In genomic region chr4:176970853-176971252, GRCh38 we compare ENCODE assay signal across 25 cellular contexts.
"Had no signal": no experiment of that assay in that cellular context is flagged by ENCODE, and none has a peak within 500 bp of the region (broad histone marks: within the 10 kb centered on the region; RNA-seq: fewer than 3 reads in every experiment).

No MANE protein-coding gene starts in this region.

- ATAC-seq: esophagus mucosa; naive thymus-derived CD8-positive, alpha-beta T cell; pancreas; stimulated activated effector memory CD8-positive, alpha-beta T cell treated with anti-CD3 and anti-CD28 coated beads, Interleukin-12 subunit alpha, Interleukin-12 subunit beta, amount 100 ng/mL, for 72 hours had no signal

- H3K36me3 ChIP-seq: colonic mucosa, heart right ventricle, pancreas, sigmoid colon, stomach, thyroid gland, vagina had no signal

- H3K27ac ChIP-seq: colonic mucosa, epithelial cell of prostate, heart right ventricle, pancreas, sigmoid colon, stomach, thyroid gland, vagina had no signal

- FAIRE-seq: islet of Langerhans, pancreas had no signal

- DNase-seq: colonic mucosa; effector CD8-positive, alpha-beta T cell; endodermal cell; foreskin melanocyte; glutamatergic neuron; heart right ventricle; hippocampal formation; kidney glomerular epithelial cell; mesendoderm; naive thymus-derived CD8-positive, alpha-beta T cell; nephron progenitor cell; occipital lobe; pancreas; sigmoid colon; stimulated activated CD4-positive, alpha-beta T cell treated with anti-CD3 and anti-CD28 coated beads, Interleukin-2, amount 100 ng/mL, for 24 hours; stimulated activated CD4-positive, alpha-beta T cell treated with anti-CD3 and anti-CD28 coated beads, Interleukin-4, amount 100 ng/mL, for 24 hours; stimulated activated naive CD4-positive, alpha-beta T cell treated with Interleukin-2 at 50 U/mL for 16 hours; stomach; thyroid gland; trophoblast cell had no signal

- H3K4me1 ChIP-seq: colonic mucosa, heart right ventricle, pancreas, sigmoid colon, stomach, thyroid gland, vagina had no signal

- H3K4me3 ChIP-seq: colonic mucosa, heart right ventricle, pancreas, sigmoid colon, stomach, thyroid gland, vagina had no signal

- H3K27me3 ChIP-seq: colonic mucosa, heart right ventricle, pancreas, sigmoid colon, stomach, thyroid gland, vagina had no signal

- H3K9me3 ChIP-seq: colonic mucosa, sigmoid colon, stomach, thyroid gland, vagina had no signal
